ENCODE assay signal across 15 cellular contexts in genomic region chr1:226681652-226682493, GRCh38. TPM values are rescaled to one million over a fixed set of nuclear protein-coding genes. Genes with fewer than 3 reads are reported as not detected.
DNase-seq lines count a peak whose midpoint lies in the region; ATAC-seq and TF ChIP-seq lines count a peak whose summit lies in the region.
"Had no signal": no experiment of that assay in that cellular context is flagged by ENCODE, and none has a peak within 500 bp of the region (broad histone marks: within the 10 kb centered on the region; RNA-seq: fewer than 3 reads in every experiment).

No MANE protein-coding gene starts in this region.

- no peaks in the 10 kb centered on the region for H4K20me1 ChIP-seq in Karpas-422 (ENCODE audit: insufficient read depth, low read depth, low read length)

- H2AFZ ChIP-seq in Karpas-422 (ENCODE audit: low read length): no peak overlapping the region

- H3K9me2 ChIP-seq in Karpas-422 (replicated peaks; ENCODE audit: insufficient read depth, low read length): no peaks in the 10 kb centered on the region

- no peak for TF ChIP-seq CTCF in neutrophil (IDR thresholded peaks at IDR 0.05)
- TF ChIP-seq CTCF in GM20000 (IDR thresholded peaks at IDR 0.05; ENCODE audit: extremely low read depth, missing control alignments): no peak

- peaks cover 22% of the 10 kb centered on the region for H3K36me3 Mint-ChIP-seq in CD4-positive, CD25-positive, alpha-beta regulatory T cell

- peaks cover 28% of the 10 kb centered on the region for H3K36me3 ChIP-seq in CD4-positive, CD25-positive, alpha-beta regulatory T cell (ENCODE audit: control insufficient read depth, insufficient read depth, low read length)
- H3K36me3 ChIP-seq in Karpas-422 (ENCODE audit: insufficient read depth, low read length) (peaks cover 18% of the 10 kb centered on the region; the same call in 1 of the 2 replicates), neutrophil (no peaks in the 10 kb centered on the region)
- H3K36me3 ChIP-seq: BE2C had no signal

- no peaks in the 10 kb centered on the region for H3K27me3 ChIP-seq in CD4-positive, CD25-positive, alpha-beta regulatory T cell (ENCODE audit: control insufficient read depth, insufficient read depth, low read length)
- no peaks in the 10 kb centered on the region for H3K27me3 ChIP-seq in Karpas-422 (ENCODE audit: low read length)
- no peaks in the 10 kb centered on the region for H3K27me3 ChIP-seq in neutrophil
- H3K27me3 ChIP-seq: BE2C, body of pancreas had no signal

- peak overlapping the region; percentile 76 for H3K4me2 ChIP-seq in Karpas-422 (ENCODE audit: low read depth, low read length, poor library complexity, severe bottlenecking)

- no peak for ATAC-seq in CD4-positive, CD25-positive, alpha-beta regulatory T cell (ENCODE audit: low read depth in 2 of 2)
- ATAC-seq in GM21526 (IDR thresholded peaks at IDR 0.05; ENCODE audit: low FRiP score, unreplicated experiment): no peak
- ATAC-seq: body of pancreas had no signal

- no peak for DNase-seq in CD4-positive, CD25-positive, alpha-beta regulatory T cell
- DNase-seq in Karpas-422: peak; percentile 87
- DNase-seq in GM19240 (ENCODE audit: insufficient read length, low spot score): no peak
- no peak for DNase-seq in HPDE6-E6E7 (ENCODE audit: extremely low spot score)
- DNase-seq in GM20000 (ENCODE audit: low spot score): no peak
- DNase-seq: activated CD4-positive, CD25-positive, alpha-beta regulatory T cell; BE2C; body of pancreas; foreskin fibroblast; mesendoderm; MV-4-11; OCI-M1 had no signal

- no peaks in the 10 kb centered on the region for H3K9me3 Mint-ChIP-seq in CD4-positive, CD25-positive, alpha-beta regulatory T cell

- no peaks in the 10 kb centered on the region for H3K9me3 ChIP-seq in CD4-positive, CD25-positive, alpha-beta regulatory T cell (ENCODE audit: control insufficient read depth in 2 of 2, low read length in 2 of 2)
- no peaks in the 10 kb centered on the region for H3K9me3 ChIP-seq in Karpas-422 (ENCODE audit: low read length)
- H3K9me3 ChIP-seq in neutrophil: no peaks in the 10 kb centered on the region
- H3K9me3 ChIP-seq: BE2C, body of pancreas had no signal

- peak overlapping the region; percentile 78 for H3K9ac ChIP-seq in Karpas-422 (ENCODE audit: low read length)

- peaks cover 50 to 99% (median 88%) of the 10 kb centered on the region in 4 donors for H3K4me1 Mint-ChIP-seq in CD4-positive, CD25-positive, alpha-beta regulatory T cell

- H3K4me3 ChIP-seq in CD4-positive, CD25-positive, alpha-beta regulatory T cell (ENCODE audit: low read depth, low read length): peak overlapping the region; percentile 9
- H3K4me3 ChIP-seq in Karpas-422 (ENCODE audit: low read length) (peak overlapping the region; percentile 46), neutrophil (ENCODE audit: low read depth in 1 of 2, low read length in 1 of 2) (no peak overlapping the region)
- H3K4me3 ChIP-seq: body of pancreas had no signal

- H3K4me3 Mint-ChIP-seq in CD4-positive, CD25-positive, alpha-beta regulatory T cell: peak overlapping the region; percentile 3 to 60 (median 40)

- peaks cover 99% of the 10 kb centered on the region for H3K4me1 ChIP-seq in CD4-positive, CD25-positive, alpha-beta regulatory T cell (ENCODE audit: control insufficient read depth, insufficient read depth, low read length, poor library complexity, severe bottlenecking)
- H3K4me1 ChIP-seq in Karpas-422 (ENCODE audit: low read length) (peaks cover 100% of the 10 kb centered on the region), neutrophil (ENCODE audit: control insufficient read depth in 1 of 2, insufficient read depth in 1 of 2, low read depth in 1 of 2, low read length in 1 of 2) (peaks cover 88 to 100% of the 10 kb centered on the region in 2 experiments)

- peaks cover 74% of the 10 kb centered on the region for H3K79me2 ChIP-seq in Karpas-422 (ENCODE audit: low read length)

- peaks cover 4% of the 10 kb centered on the region for H3K27me3 Mint-ChIP-seq in CD4-positive, CD25-positive, alpha-beta regulatory T cell

- peak overlapping the region; percentile 94 for H3K27ac ChIP-seq in CD4-positive, CD25-positive, alpha-beta regulatory T cell (ENCODE audit: insufficient read depth, low read length, poor library complexity, severe bottlenecking)
- H3K27ac ChIP-seq in Karpas-422 (ENCODE audit: low read length): no peak overlapping the region
- peak overlapping the region; percentile 45 for H3K27ac ChIP-seq in angular gyrus (ENCODE audit: low read depth, low read length)
- H3K27ac ChIP-seq in neutrophil: peak overlapping the region; percentile 98
- H3K27ac ChIP-seq: body of pancreas had no signal

- peak overlapping the region; percentile 85 to 99 (median 93) for H3K27ac Mint-ChIP-seq in CD4-positive, CD25-positive, alpha-beta regulatory T cell

RNA-seq across cellular contexts. Expression of gene ITPKB, which starts 57.2 kb away (rescaled TPM):
- 216 TPM for total RNA-seq in CD4-positive, CD25-positive, alpha-beta regulatory T cell
- 10 to 100 TPM; 38.5 to 60.2 (median 44.8) TPM for polyA plus RNA-seq in CD4-positive, CD25-positive, alpha-beta regulatory T cell
- total RNA-seq in Karpas-422 (2014; rRNA removed; shearing (Covaris generic); ENCODE audit: low replicate concordance): 79.0 and 132 TPM in 2 replicates

Comparison
In these comparisons a context has a peak if more than half of its experiments do, and no peak if none do; other contexts are left out.
1. H3K4me3 ChIP-seq: peak in CD4-positive, CD25-positive, alpha-beta regulatory T cell (single experiment) and Karpas-422 (single experiment); none in neutrophil (0 of 2).